Comparison of ENCODE assay signal across 8 cellular contexts in genomic region chr18:2907459-2908145, GRCh38.
DNase-seq lines count a peak whose midpoint lies in the region; ATAC-seq and TF ChIP-seq lines count a peak whose summit lies in the region.

No MANE protein-coding gene starts in this region.

- peaks cover 16% of the 10 kb centered on the region for H3K36me3 ChIP-seq in iPS DF 6.9 (ENCODE audit: control insufficient read depth, insufficient read depth, low read length)

- CTCF ChIA-PET in activated CD8-positive, alpha-beta memory T cell treated with anti-CD3 and anti-CD28 coated beads, Interleukin-2, amount 10 ng/mL, durations not matched to agents 7 days and 5 days (lab: Charles Lee) = interaction anchor here (0.8 to 1.7 kb wide), 5 partner anchors 24 to 244 kb away, joined by 3 to 5 read pairs (median 3); no protein-coding TSS in a partner anchor

- no peaks in the 10 kb centered on the region for H3K9me3 ChIP-seq in iPS DF 6.9 (ENCODE audit: control insufficient read depth, insufficient read depth, low read length)

- H3K4me3 ChIP-seq in iPS DF 6.9 (ENCODE audit: low read length) = peak overlapping the region; percentile 81; the same call in 1 of the 2 replicates

- whole genome bisulfite sequencing in iPS DF 6.9 (ENCODE audit: insufficient coverage, insufficient read length) = no CpG with 5 or more reads among the region's 7 CpGs

- H3K27me3 Mint-ChIP-seq in activated CD8-positive, alpha-beta memory T cell treated with anti-CD3 and anti-CD28 coated beads, Interleukin-2, amount 10 ng/mL, durations not matched to agents 7 days and 5 days = no peaks in the 10 kb centered on the region

- H3K27ac ChIP-seq in iPS DF 6.9 (ENCODE audit: low read length) (no peak overlapping the region), substantia nigra (ENCODE audit: low read depth, low read length, poor library complexity, severe bottlenecking) (peak overlapping the region; percentile 30)

- peak overlapping the region; percentile 82 for H3K4me3 Mint-ChIP-seq in activated CD8-positive, alpha-beta memory T cell treated with anti-CD3 and anti-CD28 coated beads, Interleukin-2, amount 10 ng/mL, durations not matched to agents 7 days and 5 days

- no peaks in the 10 kb centered on the region for H3K9me3 Mint-ChIP-seq in activated CD8-positive, alpha-beta memory T cell treated with anti-CD3 and anti-CD28 coated beads, Interleukin-2, amount 10 ng/mL, durations not matched to agents 7 days and 5 days (ENCODE audit: low read depth)

- peak overlapping the region; percentile 77 for H3K27ac Mint-ChIP-seq in activated CD8-positive, alpha-beta memory T cell treated with anti-CD3 and anti-CD28 coated beads, Interleukin-2, amount 10 ng/mL, durations not matched to agents 7 days and 5 days

- no peak for ATAC-seq in activated CD8-positive, alpha-beta memory T cell treated with anti-CD3 and anti-CD28 coated beads, Interleukin-2, amount 10 ng/mL, durations not matched to agents 7 days and 5 days
- ATAC-seq in SK-N-SH treated with all-trans-retinoic acid at 6 μM for 48 hours = peak; percentile 2; the same call in 1 of the 3 replicates
- no peak for ATAC-seq in GM21515 (IDR thresholded peaks at IDR 0.05; ENCODE audit: unreplicated experiment)
- ATAC-seq in GM19328 (IDR thresholded peaks at IDR 0.05; ENCODE audit: unreplicated experiment) = no peak
- no peak for ATAC-seq in HG02852 (IDR thresholded peaks at IDR 0.05; ENCODE audit: unreplicated experiment)

- H3K36me3 Mint-ChIP-seq in activated CD8-positive, alpha-beta memory T cell treated with anti-CD3 and anti-CD28 coated beads, Interleukin-2, amount 10 ng/mL, durations not matched to agents 7 days and 5 days = peaks cover 12% of the 10 kb centered on the region

- no peaks in the 10 kb centered on the region for H3K4me1 ChIP-seq in iPS DF 6.9 (ENCODE audit: control insufficient read depth, insufficient read depth, low read length)

- no peaks in the 10 kb centered on the region for H3K27me3 ChIP-seq in iPS DF 6.9 (ENCODE audit: control insufficient read depth, insufficient read depth, low read length)

- DNase-seq in activated CD8-positive, alpha-beta memory T cell treated with anti-CD3 and anti-CD28 coated beads, Interleukin-2, amount 10 ng/mL, durations not matched to agents 7 days and 5 days = peak; percentile 44
- DNase-seq in activated CD8-positive, alpha-beta memory T cell treated with anti-CD3 and anti-CD28 coated beads for 24 hours = no peak
- DNase-seq in iPS DF 6.9 (ENCODE audit: low read depth, low spot score) (no peak), substantia nigra (lab: John Stamatoyannopoulos, UW) (peak in 1 of 49 donors; percentile 16)

- H3K4me1 Mint-ChIP-seq in activated CD8-positive, alpha-beta memory T cell treated with anti-CD3 and anti-CD28 coated beads, Interleukin-2, amount 10 ng/mL, durations not matched to agents 7 days and 5 days = peaks cover 19% of the 10 kb centered on the region

TF ChIP-seq in SK-N-SH treated with all-trans-retinoic acid at 6 μM for 48 hours, 23 proteins besides CTCF, POLR2A, EP300 and RAD21:
- no peak for TF ChIP-seq ZFP30 (CRISPR knock-in tag; IDR thresholded peaks at IDR 0.05)
- TF ChIP-seq ZNF565 (CRISPR knock-in tag; conservative IDR thresholded peaks at IDR 0.05; ENCODE audit: low read depth) = no peak
- TF ChIP-seq TCF4 (CRISPR knock-in tag; IDR thresholded peaks at IDR 0.05; ENCODE audit: borderline replicate concordance) = no peak
- TF ChIP-seq OSR1 (CRISPR knock-in tag; IDR thresholded peaks at IDR 0.05) = no peak
- no peak for TF ChIP-seq TSHZ2 (CRISPR knock-in tag; IDR thresholded peaks at IDR 0.05)
- no peak for TF ChIP-seq BACH2 (CRISPR knock-in tag; IDR thresholded peaks at IDR 0.05; ENCODE audit: borderline replicate concordance)
